8 cellular contexts compared by ENCODE assay signal in genomic region chr4:4541661-4542570, GRCh38. TPM values are rescaled to one million over a fixed set of nuclear protein-coding genes. Genes with fewer than 3 reads are reported as not detected.
A peak's percentile ranks its signal among the peaks of the same experiment; 100 is the strongest.
DNase-seq lines count a peak whose midpoint lies in the region; ATAC-seq and TF ChIP-seq lines count a peak whose summit lies in the region.

STX18 (minus strand) TSS chr4:4542048; CDS start chr4:4541964, 84 bp downstream.

- intact Hi-C loops in mammary epithelial cell (cut with micrococcal nuclease), result no loop called here

- peak within 1 kb of the TSS; percentile 90 for H3K4me2 ChIP-seq in mammary epithelial cell (ENCODE audit: insufficient read depth, low read depth, low read length)
- peak within 1 kb of the TSS; percentile 95 for H3K4me2 ChIP-seq in smooth muscle cell

- peak; percentile 81 for DNase-seq in ACHN
- DNase-seq in NCI-H2196 (lab: John Stamatoyannopoulos, UW; ENCODE audit: unreplicated experiment), result peak; percentile 83
- DNase-seq in mammary epithelial cell, result peak; percentile 85
- DNase-seq in iPS-NIHi11 (ENCODE audit: low spot score), result peak; percentile 97
- peak; percentile 60 for DNase-seq in smooth muscle cell (lab: John Stamatoyannopoulos, UW; ENCODE audit: unreplicated experiment)

- H3K27ac ChIP-seq in mammary epithelial cell (ENCODE audit: insufficient read depth, low read depth, low read length) (peak within 1 kb of the TSS; percentile 87), smooth muscle cell (ENCODE audit: low read depth) (peak within 1 kb of the TSS; percentile 90)

- H3K4me3 ChIP-seq in WI38 (ENCODE audit: low read depth, low read length), result peak within 1 kb of the TSS; percentile 99
- peak within 1 kb of the TSS; percentile 71 to 92 (median 80) for H3K4me3 ChIP-seq in mammary epithelial cell (replicated peaks in 1 of 3; ENCODE audit: insufficient read depth in 1 of 3, low read depth in 2 of 3, low read length in 3 of 3)
- peak within 1 kb of the TSS; percentile 79 for H3K4me3 ChIP-seq in smooth muscle cell

- H3K9me3 ChIP-seq in mammary epithelial cell (replicated peaks; ENCODE audit: insufficient read depth, low read length) (no peaks in the 10 kb centered on the region), smooth muscle cell (replicated peaks; ENCODE audit: low read depth) (no peaks in the 10 kb centered on the region)

- peak within 1 kb of the TSS; percentile 99 for H2AFZ ChIP-seq in mammary epithelial cell (ENCODE audit: low read depth, low read length)
- peak within 1 kb of the TSS; percentile 90 for H2AFZ ChIP-seq in smooth muscle cell (ENCODE audit: low read depth)

- CTCF ChIA-PET in mammary epithelial cell (lab: Charles Lee; ENCODE audit: low non-redundant PET), result no interaction called here

- H3K36me3 ChIP-seq in mammary epithelial cell (ENCODE audit: insufficient read depth, low read length) (no peaks in the 10 kb centered on the region), smooth muscle cell (ENCODE audit: low read depth) (no peaks in the 10 kb centered on the region)

- dilution Hi-C loops in mammary epithelial cell (cut with HindIII; ENCODE audit: low sequenced_read_pairs), result loop anchor here (5.0 kb wide), 1 partner anchor 35 kb away; no protein-coding TSS in a partner anchor

- H3K27me3 ChIP-seq in mammary epithelial cell (ENCODE audit: insufficient read depth, low read length), result no peaks in the 10 kb centered on the region
- no peaks in the 10 kb centered on the region for H3K27me3 ChIP-seq in smooth muscle cell (ENCODE audit: low read depth)

- H3F3A ChIP-seq in smooth muscle cell (ENCODE audit: low read depth), result no peaks in the 10 kb centered on the region

- in situ Hi-C loops in ACHN (cut with HindIII; ENCODE audit: low pct_ligation_motif_present, low pct_unique_long_range_greater_than_20kb, low sequenced_read_pairs), result no loop called here
- in situ Hi-C loops in mammary epithelial cell (cut with MboI; ENCODE audit: low sequenced_read_pairs in 2 of 2), result no loop called here

- H4K20me1 ChIP-seq in mammary epithelial cell (ENCODE audit: insufficient read depth, low read length), result no peaks in the 10 kb centered on the region
- peaks cover 36% of the 10 kb centered on the region for H4K20me1 ChIP-seq in smooth muscle cell (ENCODE audit: low read depth)

- ATAC-seq in GM18867 (IDR thresholded peaks at IDR 0.05; ENCODE audit: unreplicated experiment) (peak; percentile 89), HG03097 (IDR thresholded peaks at IDR 0.05; ENCODE audit: low FRiP score, unreplicated experiment) (peak; percentile 86)

- H3K79me2 ChIP-seq in mammary epithelial cell (ENCODE audit: insufficient read depth, low read length) (peaks cover 56% of the 10 kb centered on the region), smooth muscle cell (ENCODE audit: low read depth) (peaks cover 50% of the 10 kb centered on the region)

- 4% methylated on average over 27 of the region's 76 CpGs for WGBS in mammary epithelial cell (ENCODE audit: low coverage, missing lambda C conversion rate)
- under 1% methylated on average over 74 of the region's 76 CpGs for WGBS in smooth muscle cell (ENCODE audit: low lambda C conversion rate)

- H3K9ac ChIP-seq in mammary epithelial cell (ENCODE audit: insufficient read depth, low read length), result peak within 1 kb of the TSS; percentile 90
- H3K9ac ChIP-seq in smooth muscle cell (ENCODE audit: low read depth), result peak within 1 kb of the TSS; percentile 97

- peaks cover 10% of the 10 kb centered on the region for H3K4me1 ChIP-seq in mammary epithelial cell (ENCODE audit: insufficient read depth, low read length)
- peaks cover 18% of the 10 kb centered on the region for H3K4me1 ChIP-seq in smooth muscle cell (ENCODE audit: low read depth)

- BruUV-seq in mammary epithelial cell (replicated peaks; lab: Mats Ljungman, UMichigan), result TSS peak; percentile 40

- TF ChIP-seq CTCF in WI38 (IDR thresholded peaks at IDR 0.05; ENCODE audit: low read depth, low read length) (no peak), mammary epithelial cell (conservative IDR thresholded peaks at IDR 0.05 in 1 of 2, IDR thresholded peaks at IDR 0.05 in 1 of 2; ENCODE audit: extremely low read depth in 1 of 2, insufficient read depth in 1 of 2, low read depth in 1 of 2, low read length in 2 of 2) (peak in 1 of 2 donors; percentile 23), smooth muscle cell (IDR thresholded peaks at IDR 0.05; ENCODE audit: borderline replicate concordance, insufficient read depth, poor library complexity, severe bottlenecking) (no peak)

RNA-seq across cellular contexts. Expression of gene STX18, which starts in this region (rescaled TPM):
- 10 to 100 TPM; 17.7 to 25.0 TPM for total RNA-seq in mammary epithelial cell
- polyA plus RNA-seq in mammary epithelial cell, result 15.1 TPM
- 3.9 TPM for polyA minus RNA-seq in mammary epithelial cell
- 17.7 and 26.0 TPM in 2 replicates for total RNA-seq in smooth muscle cell
- 23.3 and 26.6 TPM in 2 replicates for polyA plus RNA-seq in smooth muscle cell

Comparison
In these comparisons a context has a peak if more than half of its experiments do, and no peak if none do; other contexts are left out.
1. Peak in every context shown above with its lines: DNase-seq, ATAC-seq, H3K4me3 ChIP-seq and H3K27ac ChIP-seq.